1 cellular context compared by ENCODE assay signal in the genomic region with DNA sequence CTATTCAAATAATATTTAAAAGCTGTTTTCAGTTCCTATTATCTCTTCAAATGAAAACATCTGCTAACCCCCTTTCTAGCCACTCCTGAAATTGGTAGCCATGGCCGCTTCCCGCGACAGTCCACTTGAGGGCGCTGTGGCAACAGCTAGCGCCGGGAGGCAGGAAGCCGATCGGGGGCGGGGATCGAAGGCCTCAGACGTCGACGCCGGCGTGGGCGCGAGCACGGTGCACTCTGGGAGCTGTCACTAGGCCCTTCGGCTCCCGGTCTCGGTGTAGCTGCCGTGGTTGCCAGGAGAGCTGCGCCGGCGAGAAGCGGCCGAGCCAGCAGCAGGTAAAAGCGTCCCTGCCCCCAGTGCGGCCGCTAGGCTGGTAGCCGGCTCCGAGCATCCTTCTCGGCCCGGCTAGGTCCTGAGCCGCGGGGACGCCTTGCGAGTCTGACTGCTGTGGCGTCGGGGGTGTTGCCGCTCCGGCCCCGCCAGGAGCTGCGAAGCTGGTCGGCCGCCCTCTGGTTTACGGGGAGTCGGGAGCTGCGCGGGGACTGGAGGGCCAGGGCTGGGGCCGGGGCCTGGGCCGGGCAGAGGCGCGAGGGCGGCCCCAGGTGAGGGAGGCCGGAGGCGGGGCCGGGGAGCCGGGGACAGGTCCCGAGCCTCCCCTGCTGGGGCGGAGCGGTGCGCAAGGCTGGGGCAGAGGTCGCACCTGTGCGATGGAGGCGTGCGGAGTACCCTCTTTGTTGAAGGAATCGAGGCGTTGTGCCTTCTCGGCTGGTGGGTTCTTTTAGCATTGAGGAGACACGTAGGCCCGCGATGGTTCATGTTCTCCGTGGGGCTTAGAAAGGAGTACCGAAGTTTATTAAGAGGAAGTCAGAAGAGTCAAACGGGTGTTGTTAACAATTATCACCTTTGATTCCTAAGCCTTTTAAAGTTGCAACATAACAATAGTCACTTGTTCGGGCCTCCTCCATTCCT.
TF ChIP-seq lines count a peak whose summit lies in the region.

A gene with protein sequence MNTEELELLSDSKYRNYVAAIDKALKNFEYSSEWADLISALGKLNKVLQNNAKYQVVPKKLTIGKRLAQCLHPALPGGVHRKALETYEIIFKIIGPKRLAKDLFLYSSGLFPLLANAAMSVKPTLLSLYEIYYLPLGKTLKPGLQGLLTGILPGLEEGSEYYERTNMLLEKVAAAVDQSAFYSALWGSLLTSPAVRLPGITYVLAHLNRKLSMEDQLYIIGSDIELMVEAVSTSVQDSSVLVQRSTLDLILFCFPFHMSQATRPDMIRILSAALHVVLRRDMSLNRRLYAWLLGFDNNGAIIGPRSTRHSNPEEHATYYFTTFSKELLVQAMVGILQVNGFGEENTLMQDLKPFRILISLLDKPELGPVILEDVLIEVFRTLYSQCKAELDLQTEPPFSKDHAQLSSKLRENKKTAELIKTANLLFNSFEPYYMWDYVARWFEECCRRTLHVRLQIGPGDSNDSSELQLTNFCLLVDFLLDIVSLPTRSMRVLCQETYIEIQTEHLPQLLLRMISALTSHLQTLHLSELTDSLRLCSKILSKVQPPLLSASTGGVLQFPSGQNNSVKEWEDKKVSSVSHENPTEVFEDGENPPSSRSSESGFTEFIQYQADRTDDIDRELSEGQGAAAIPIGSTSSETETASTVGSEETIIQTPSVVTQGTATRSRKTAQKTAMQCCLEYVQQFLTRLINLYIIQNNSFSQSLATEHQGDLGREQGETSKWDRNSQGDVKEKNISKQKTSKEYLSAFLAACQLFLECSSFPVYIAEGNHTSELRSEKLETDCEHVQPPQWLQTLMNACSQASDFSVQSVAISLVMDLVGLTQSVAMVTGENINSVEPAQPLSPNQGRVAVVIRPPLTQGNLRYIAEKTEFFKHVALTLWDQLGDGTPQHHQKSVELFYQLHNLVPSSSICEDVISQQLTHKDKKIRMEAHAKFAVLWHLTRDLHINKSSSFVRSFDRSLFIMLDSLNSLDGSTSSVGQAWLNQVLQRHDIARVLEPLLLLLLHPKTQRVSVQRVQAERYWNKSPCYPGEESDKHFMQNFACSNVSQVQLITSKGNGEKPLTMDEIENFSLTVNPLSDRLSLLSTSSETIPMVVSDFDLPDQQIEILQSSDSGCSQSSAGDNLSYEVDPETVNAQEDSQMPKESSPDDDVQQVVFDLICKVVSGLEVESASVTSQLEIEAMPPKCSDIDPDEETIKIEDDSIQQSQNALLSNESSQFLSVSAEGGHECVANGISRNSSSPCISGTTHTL (N-terminal part only) (plus strand): TSS at position 224 of the 966 bp plus-strand sequence. CDS start 29,307 bp downstream, outside the sequence.

TF ChIP-seq in K562, 482 proteins besides CTCF, POLR2A, EP300 and RAD21 (continued from another document and continues in another):
- peak; percentile 75 to 80 for TF ChIP-seq NRF1 (conservative IDR thresholded peaks at IDR 0.05 in 1 of 2, IDR thresholded peaks at IDR 0.05 in 1 of 2)
- TF ChIP-seq, protein P1, sequence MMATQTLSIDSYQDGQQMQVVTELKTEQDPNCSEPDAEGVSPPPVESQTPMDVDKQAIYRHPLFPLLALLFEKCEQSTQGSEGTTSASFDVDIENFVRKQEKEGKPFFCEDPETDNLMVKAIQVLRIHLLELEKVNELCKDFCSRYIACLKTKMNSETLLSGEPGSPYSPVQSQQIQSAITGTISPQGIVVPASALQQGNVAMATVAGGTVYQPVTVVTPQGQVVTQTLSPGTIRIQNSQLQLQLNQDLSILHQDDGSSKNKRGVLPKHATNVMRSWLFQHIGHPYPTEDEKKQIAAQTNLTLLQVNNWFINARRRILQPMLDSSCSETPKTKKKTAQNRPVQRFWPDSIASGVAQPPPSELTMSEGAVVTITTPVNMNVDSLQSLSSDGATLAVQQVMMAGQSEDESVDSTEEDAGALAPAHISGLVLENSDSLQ (IDR thresholded peaks at IDR 0.05) = peak; percentile 73
- TF ChIP-seq, protein P2, sequence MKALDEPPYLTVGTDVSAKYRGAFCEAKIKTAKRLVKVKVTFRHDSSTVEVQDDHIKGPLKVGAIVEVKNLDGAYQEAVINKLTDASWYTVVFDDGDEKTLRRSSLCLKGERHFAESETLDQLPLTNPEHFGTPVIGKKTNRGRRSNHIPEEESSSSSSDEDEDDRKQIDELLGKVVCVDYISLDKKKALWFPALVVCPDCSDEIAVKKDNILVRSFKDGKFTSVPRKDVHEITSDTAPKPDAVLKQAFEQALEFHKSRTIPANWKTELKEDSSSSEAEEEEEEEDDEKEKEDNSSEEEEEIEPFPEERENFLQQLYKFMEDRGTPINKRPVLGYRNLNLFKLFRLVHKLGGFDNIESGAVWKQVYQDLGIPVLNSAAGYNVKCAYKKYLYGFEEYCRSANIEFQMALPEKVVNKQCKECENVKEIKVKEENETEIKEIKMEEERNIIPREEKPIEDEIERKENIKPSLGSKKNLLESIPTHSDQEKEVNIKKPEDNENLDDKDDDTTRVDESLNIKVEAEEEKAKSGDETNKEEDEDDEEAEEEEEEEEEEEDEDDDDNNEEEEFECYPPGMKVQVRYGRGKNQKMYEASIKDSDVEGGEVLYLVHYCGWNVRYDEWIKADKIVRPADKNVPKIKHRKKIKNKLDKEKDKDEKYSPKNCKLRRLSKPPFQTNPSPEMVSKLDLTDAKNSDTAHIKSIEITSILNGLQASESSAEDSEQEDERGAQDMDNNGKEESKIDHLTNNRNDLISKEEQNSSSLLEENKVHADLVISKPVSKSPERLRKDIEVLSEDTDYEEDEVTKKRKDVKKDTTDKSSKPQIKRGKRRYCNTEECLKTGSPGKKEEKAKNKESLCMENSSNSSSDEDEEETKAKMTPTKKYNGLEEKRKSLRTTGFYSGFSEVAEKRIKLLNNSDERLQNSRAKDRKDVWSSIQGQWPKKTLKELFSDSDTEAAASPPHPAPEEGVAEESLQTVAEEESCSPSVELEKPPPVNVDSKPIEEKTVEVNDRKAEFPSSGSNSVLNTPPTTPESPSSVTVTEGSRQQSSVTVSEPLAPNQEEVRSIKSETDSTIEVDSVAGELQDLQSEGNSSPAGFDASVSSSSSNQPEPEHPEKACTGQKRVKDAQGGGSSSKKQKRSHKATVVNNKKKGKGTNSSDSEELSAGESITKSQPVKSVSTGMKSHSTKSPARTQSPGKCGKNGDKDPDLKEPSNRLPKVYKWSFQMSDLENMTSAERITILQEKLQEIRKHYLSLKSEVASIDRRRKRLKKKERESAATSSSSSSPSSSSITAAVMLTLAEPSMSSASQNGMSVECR (CRISPR knock-in tag; IDR thresholded peaks at IDR 0.05) = peak; percentile 85
- no peak for TF ChIP-seq POLR3G (IDR thresholded peaks at IDR 0.05; ENCODE audit: extremely low read depth, insufficient read length, insufficient replicate concordance)
- peak; percentile 83 for TF ChIP-seq ETV1 (tag; conservative IDR thresholded peaks at IDR 0.05; ENCODE audit: low read depth)
- no peak for TF ChIP-seq NFRKB (IDR thresholded peaks at IDR 0.05; ENCODE audit: low read depth)
- TF ChIP-seq FOXA1 (IDR thresholded peaks at IDR 0.05; ENCODE audit: borderline replicate concordance) = no peak
- no peak for TF ChIP-seq PURB (CRISPR knock-in tag; IDR thresholded peaks at IDR 0.05; ENCODE audit: low read depth)
- peak in 1 of 2 experiments; percentile 62; a peak in 1 of 4 replicates for TF ChIP-seq SRF (CRISPR knock-in tag; IDR thresholded peaks at IDR 0.05)
- TF ChIP-seq RFX7 (CRISPR knock-in tag; IDR thresholded peaks at IDR 0.05) = no peak
- TF ChIP-seq GABPA (tag; conservative IDR thresholded peaks at IDR 0.05; ENCODE audit: low read depth) = no peak
- TF ChIP-seq, protein P3, sequence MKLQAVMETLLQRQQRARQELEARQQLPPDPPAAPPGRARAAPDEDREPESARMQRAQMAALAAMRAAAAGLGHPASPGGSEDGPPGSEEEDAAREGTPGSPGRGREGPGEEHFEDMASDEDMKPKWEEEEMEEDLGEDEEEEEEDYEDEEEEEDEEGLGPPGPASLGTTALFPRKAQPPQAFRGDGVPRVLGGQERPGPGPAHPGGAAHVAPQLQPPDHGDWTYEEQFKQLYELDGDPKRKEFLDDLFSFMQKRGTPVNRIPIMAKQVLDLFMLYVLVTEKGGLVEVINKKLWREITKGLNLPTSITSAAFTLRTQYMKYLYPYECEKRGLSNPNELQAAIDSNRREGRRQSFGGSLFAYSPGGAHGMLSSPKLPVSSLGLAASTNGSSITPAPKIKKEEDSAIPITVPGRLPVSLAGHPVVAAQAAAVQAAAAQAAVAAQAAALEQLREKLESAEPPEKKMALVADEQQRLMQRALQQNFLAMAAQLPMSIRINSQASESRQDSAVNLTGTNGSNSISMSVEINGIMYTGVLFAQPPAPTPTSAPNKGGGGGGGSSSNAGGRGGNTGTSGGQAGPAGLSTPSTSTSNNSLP (IDR thresholded peaks at IDR 0.05; ENCODE audit: borderline replicate concordance, low read depth, low read length) = no peak
- TF ChIP-seq, protein P4, sequence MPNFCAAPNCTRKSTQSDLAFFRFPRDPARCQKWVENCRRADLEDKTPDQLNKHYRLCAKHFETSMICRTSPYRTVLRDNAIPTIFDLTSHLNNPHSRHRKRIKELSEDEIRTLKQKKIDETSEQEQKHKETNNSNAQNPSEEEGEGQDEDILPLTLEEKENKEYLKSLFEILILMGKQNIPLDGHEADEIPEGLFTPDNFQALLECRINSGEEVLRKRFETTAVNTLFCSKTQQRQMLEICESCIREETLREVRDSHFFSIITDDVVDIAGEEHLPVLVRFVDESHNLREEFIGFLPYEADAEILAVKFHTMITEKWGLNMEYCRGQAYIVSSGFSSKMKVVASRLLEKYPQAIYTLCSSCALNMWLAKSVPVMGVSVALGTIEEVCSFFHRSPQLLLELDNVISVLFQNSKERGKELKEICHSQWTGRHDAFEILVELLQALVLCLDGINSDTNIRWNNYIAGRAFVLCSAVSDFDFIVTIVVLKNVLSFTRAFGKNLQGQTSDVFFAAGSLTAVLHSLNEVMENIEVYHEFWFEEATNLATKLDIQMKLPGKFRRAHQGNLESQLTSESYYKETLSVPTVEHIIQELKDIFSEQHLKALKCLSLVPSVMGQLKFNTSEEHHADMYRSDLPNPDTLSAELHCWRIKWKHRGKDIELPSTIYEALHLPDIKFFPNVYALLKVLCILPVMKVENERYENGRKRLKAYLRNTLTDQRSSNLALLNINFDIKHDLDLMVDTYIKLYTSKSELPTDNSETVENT (CRISPR knock-in tag; IDR thresholded peaks at IDR 0.05) = 0 out of 2 replicates have a peak, but pooled peaks have one; percentile 32
- TF ChIP-seq, protein P5, sequence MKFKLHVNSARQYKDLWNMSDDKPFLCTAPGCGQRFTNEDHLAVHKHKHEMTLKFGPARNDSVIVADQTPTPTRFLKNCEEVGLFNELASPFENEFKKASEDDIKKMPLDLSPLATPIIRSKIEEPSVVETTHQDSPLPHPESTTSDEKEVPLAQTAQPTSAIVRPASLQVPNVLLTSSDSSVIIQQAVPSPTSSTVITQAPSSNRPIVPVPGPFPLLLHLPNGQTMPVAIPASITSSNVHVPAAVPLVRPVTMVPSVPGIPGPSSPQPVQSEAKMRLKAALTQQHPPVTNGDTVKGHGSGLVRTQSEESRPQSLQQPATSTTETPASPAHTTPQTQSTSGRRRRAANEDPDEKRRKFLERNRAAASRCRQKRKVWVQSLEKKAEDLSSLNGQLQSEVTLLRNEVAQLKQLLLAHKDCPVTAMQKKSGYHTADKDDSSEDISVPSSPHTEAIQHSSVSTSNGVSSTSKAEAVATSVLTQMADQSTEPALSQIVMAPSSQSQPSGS (CRISPR knock-in tag; IDR thresholded peaks at IDR 0.05) = no peak
- TF ChIP-seq, protein P6, sequence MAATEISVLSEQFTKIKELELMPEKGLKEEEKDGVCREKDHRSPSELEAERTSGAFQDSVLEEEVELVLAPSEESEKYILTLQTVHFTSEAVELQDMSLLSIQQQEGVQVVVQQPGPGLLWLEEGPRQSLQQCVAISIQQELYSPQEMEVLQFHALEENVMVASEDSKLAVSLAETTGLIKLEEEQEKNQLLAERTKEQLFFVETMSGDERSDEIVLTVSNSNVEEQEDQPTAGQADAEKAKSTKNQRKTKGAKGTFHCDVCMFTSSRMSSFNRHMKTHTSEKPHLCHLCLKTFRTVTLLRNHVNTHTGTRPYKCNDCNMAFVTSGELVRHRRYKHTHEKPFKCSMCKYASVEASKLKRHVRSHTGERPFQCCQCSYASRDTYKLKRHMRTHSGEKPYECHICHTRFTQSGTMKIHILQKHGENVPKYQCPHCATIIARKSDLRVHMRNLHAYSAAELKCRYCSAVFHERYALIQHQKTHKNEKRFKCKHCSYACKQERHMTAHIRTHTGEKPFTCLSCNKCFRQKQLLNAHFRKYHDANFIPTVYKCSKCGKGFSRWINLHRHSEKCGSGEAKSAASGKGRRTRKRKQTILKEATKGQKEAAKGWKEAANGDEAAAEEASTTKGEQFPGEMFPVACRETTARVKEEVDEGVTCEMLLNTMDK (IDR thresholded peaks at IDR 0.05; ENCODE audit: borderline replicate concordance, insufficient read depth, low read depth, low read length, poor library complexity, severe bottlenecking) = peak; percentile 33
- TF ChIP-seq SIN3B (IDR thresholded peaks at IDR 0.05; ENCODE audit: low read depth) = no peak
- no peak for TF ChIP-seq IRF2 (CRISPR knock-in tag; IDR thresholded peaks at IDR 0.05)
- no peak for TF ChIP-seq RFX5 (IDR thresholded peaks at IDR 0.05; ENCODE audit: low read depth, low read length)
- TF ChIP-seq MCM2 (IDR thresholded peaks at IDR 0.05; ENCODE audit: low read depth) = no peak
- TF ChIP-seq NCOA6 (IDR thresholded peaks at IDR 0.05) = peak; percentile 86
- TF ChIP-seq HNRNPL (IDR thresholded peaks at IDR 0.05; ENCODE audit: low read depth, low read length) = 0 out of 2 replicates have a peak, but pooled peaks have one; percentile 25
- TF ChIP-seq, protein P7, sequence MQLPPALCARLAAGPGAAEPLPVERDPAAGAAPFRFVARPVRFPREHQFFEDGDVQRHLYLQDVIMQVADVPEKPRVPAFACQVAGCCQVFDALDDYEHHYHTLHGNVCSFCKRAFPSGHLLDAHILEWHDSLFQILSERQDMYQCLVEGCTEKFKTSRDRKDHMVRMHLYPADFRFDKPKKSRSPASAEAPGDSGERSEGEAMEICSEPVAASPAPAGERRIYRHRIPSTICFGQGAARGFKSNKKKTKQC (CRISPR knock-in tag; IDR thresholded peaks at IDR 0.05) = peak; percentile 80
- TF ChIP-seq SMAD4 (CRISPR knock-in tag; conservative IDR thresholded peaks at IDR 0.05) = peak; percentile 50
- TF ChIP-seq, protein P8, sequence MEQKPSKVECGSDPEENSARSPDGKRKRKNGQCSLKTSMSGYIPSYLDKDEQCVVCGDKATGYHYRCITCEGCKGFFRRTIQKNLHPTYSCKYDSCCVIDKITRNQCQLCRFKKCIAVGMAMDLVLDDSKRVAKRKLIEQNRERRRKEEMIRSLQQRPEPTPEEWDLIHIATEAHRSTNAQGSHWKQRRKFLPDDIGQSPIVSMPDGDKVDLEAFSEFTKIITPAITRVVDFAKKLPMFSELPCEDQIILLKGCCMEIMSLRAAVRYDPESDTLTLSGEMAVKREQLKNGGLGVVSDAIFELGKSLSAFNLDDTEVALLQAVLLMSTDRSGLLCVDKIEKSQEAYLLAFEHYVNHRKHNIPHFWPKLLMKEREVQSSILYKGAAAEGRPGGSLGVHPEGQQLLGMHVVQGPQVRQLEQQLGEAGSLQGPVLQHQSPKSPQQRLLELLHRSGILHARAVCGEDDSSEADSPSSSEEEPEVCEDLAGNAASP (IDR thresholded peaks at IDR 0.05) = no peak
- peak in 1 of 2 experiments; percentile 72; a peak in 2 of 4 replicates for TF ChIP-seq RCOR1 (IDR thresholded peaks at IDR 0.05; ENCODE audit: borderline replicate concordance in 1 of 2, low read depth in 2 of 2, low read length in 2 of 2)
- no peak for TF ChIP-seq ZNF57 (CRISPR knock-in tag; IDR thresholded peaks at IDR 0.05)
